1 cellular context compared by ENCODE assay signal in genomic region chr9:130741831-130742449, GRCh38.
TF ChIP-seq lines count a peak whose summit lies in the region.

No MANE protein-coding gene starts in this region.

TF ChIP-seq in endothelial cell of umbilical vein, 7 proteins besides CTCF, POLR2A, EP300 and RAD21:
- TF ChIP-seq GATA2 (IDR thresholded peaks at IDR 0.05; ENCODE audit: insufficient read depth, insufficient read length, low read depth, low read length) (no peak), JUN (IDR thresholded peaks at IDR 0.05; ENCODE audit: borderline replicate concordance, insufficient read depth, insufficient read length, low read depth) (peak; percentile 48)
